In genomic region chr5:42656661-42657035, GRCh38 we compare ENCODE assay signal across 11 cellular contexts.
DNase-seq lines count a peak whose midpoint lies in the region; ATAC-seq, FAIRE-seq and TF ChIP-seq lines count a peak whose summit lies in the region.
"Had no signal": no experiment of that assay in that cellular context is flagged by ENCODE, and none has a peak within 500 bp of the region (broad histone marks: within the 10 kb centered on the region; RNA-seq: fewer than 3 reads in every experiment).

No MANE protein-coding gene starts in this region.

- H3K4me1 Mint-ChIP-seq in MCF 10A (ENCODE audit: insufficient read depth, unreplicated experiment) (peaks cover 15% of the 10 kb centered on the region), astrocyte (ENCODE audit: low read depth, unreplicated experiment) (peaks cover 15% of the 10 kb centered on the region)
- H3K4me1 Mint-ChIP-seq: activated naive CD8-positive, alpha-beta T cell treated with anti-CD3 and anti-CD28 coated beads for 36 hours had no signal

- H3K79me2 ChIP-seq in astrocyte (ENCODE audit: insufficient read depth, low read length): no peaks in the 10 kb centered on the region

- no peak for TF ChIP-seq POLR2A in breast epithelium (IDR thresholded peaks at IDR 0.05)

- peak overlapping the region in 1 of 3 donors; percentile 32 for H3K4me3 ChIP-seq in breast epithelium
- no peak overlapping the region for H3K4me3 ChIP-seq in astrocyte (ENCODE audit: insufficient read depth, low read depth, low read length)
- H3K4me3 ChIP-seq in upper lobe of right lung: peak overlapping the region; percentile 11
- H3K4me3 ChIP-seq: esophagus muscularis mucosa had no signal

- H3K27ac ChIP-seq in breast epithelium: no peak overlapping the region
- no peak overlapping the region for H3K27ac ChIP-seq in astrocyte (ENCODE audit: low read depth, low read length)
- no peak overlapping the region for H3K27ac ChIP-seq in upper lobe of right lung
- H3K27ac ChIP-seq: esophagus muscularis mucosa had no signal

- POLR2A ChIA-PET in MCF 10A (lab: Yijun Ruan, JAX): interaction anchor here (0.6 to 2.6 kb wide), 21 partner anchors 11 to 806 kb away, joined by 3 to 22 read pairs (median 3); partner anchors contain the start of genes FBXO4, GHR, OXCT1 and SELENOP

- no peak overlapping the region for H3K9ac ChIP-seq in astrocyte (ENCODE audit: low read length)

- H3K9me3 ChIP-seq in breast epithelium (no peaks in the 10 kb centered on the region), astrocyte (ENCODE audit: insufficient read depth, low read depth, low read length) (no peaks in the 10 kb centered on the region), upper lobe of right lung (no peaks in the 10 kb centered on the region)
- H3K9me3 ChIP-seq: esophagus muscularis mucosa had no signal

- H3K27me3 Mint-ChIP-seq in MCF 10A (ENCODE audit: insufficient read depth, unreplicated experiment) (no peaks in the 10 kb centered on the region), astrocyte (ENCODE audit: low read depth, unreplicated experiment) (no peaks in the 10 kb centered on the region)

- intact Hi-C loops in MCF 10A (cut with micrococcal nuclease): loop anchor here (1.0 to 5.0 kb wide), 6 partner anchors 144 to 800 kb away; partner anchors contain the start of gene GHR
- intact Hi-C loops in breast epithelium (cut with DNase I; ENCODE audit: low total_unique reads): no loop called here
- intact Hi-C loops in upper lobe of right lung (cut with DNase I): no loop called here

- H3K27me3 ChIP-seq in breast epithelium (no peaks in the 10 kb centered on the region), astrocyte (ENCODE audit: insufficient read depth, low read length) (peaks cover 3% of the 10 kb centered on the region), upper lobe of right lung (no peaks in the 10 kb centered on the region)
- H3K27me3 ChIP-seq: esophagus muscularis mucosa had no signal

- H3K27ac Mint-ChIP-seq in MCF 10A (ENCODE audit: low read depth, unreplicated experiment) (peak overlapping the region; percentile 25), astrocyte (ENCODE audit: unreplicated experiment) (no peak overlapping the region)
- H3K27ac Mint-ChIP-seq: activated naive CD8-positive, alpha-beta T cell treated with anti-CD3 and anti-CD28 coated beads for 36 hours had no signal

- CTCF ChIA-PET in MCF 10A (lab: Yijun Ruan, JAX): interaction anchor here (0.6 to 4.6 kb wide), 37 partner anchors 9 to 801 kb away, joined by 3 to 66 read pairs (median 5); partner anchors contain the start of genes FBXO4 and GHR

- ATAC-seq in upper lobe of right lung (no peak), HG02623 (IDR thresholded peaks at IDR 0.05; ENCODE audit: unreplicated experiment) (no peak)

- peak overlapping the region; percentile 37 for H3K4me2 ChIP-seq in astrocyte (ENCODE audit: low read length)

- H3K4me1 ChIP-seq in breast epithelium: peaks cover 0 to 4% of the 10 kb centered on the region in 2 donors
- peaks cover 5% of the 10 kb centered on the region for H3K4me1 ChIP-seq in astrocyte (ENCODE audit: insufficient read depth, low read length)
- peaks cover 6% of the 10 kb centered on the region for H3K4me1 ChIP-seq in upper lobe of right lung

- H3K9me3 Mint-ChIP-seq in MCF 10A (ENCODE audit: unreplicated experiment) (peaks cover 7% of the 10 kb centered on the region), astrocyte (ENCODE audit: unreplicated experiment) (peaks cover 3% of the 10 kb centered on the region)

- DNase-seq in MCF 10A (ENCODE audit: unreplicated experiment) (peak; percentile 18), breast epithelium (ENCODE audit: low spot score in 2 of 2) (no peak), astrocyte (ENCODE audit: low read depth) (no peak), left kidney (ENCODE audit: low read depth, low spot score) (peak; percentile 11), upper lobe of right lung (no peak), UCSD-AML1 (lab: John Stamatoyannopoulos, UW; ENCODE audit: unreplicated experiment) (no peak), epidermal melanocyte (ENCODE audit: insufficient read length, low spot score) (no peak)
- DNase-seq: activated naive CD8-positive, alpha-beta T cell treated with anti-CD3 and anti-CD28 coated beads for 36 hours; NCI-H2171 treated with DMSO at 0.1 percent for 48 hours had no signal

- BruUV-seq in MCF 10A (replicated peaks; lab: Mats Ljungman, UMichigan): no TSS peak

- H3K36me3 ChIP-seq in breast epithelium (no peaks in the 10 kb centered on the region), astrocyte (ENCODE audit: insufficient read depth, low read length) (no peaks in the 10 kb centered on the region), upper lobe of right lung (no peaks in the 10 kb centered on the region)
- H3K36me3 ChIP-seq: esophagus muscularis mucosa had no signal

- FAIRE-seq in astrocyte (lab: Jason Lieb, UNC): no peak

- H3K4me3 Mint-ChIP-seq in MCF 10A (ENCODE audit: unreplicated experiment) (peak overlapping the region; percentile 66), astrocyte (ENCODE audit: unreplicated experiment) (no peak overlapping the region)
- H3K4me3 Mint-ChIP-seq: activated naive CD8-positive, alpha-beta T cell treated with anti-CD3 and anti-CD28 coated beads for 36 hours had no signal

- no peaks in the 10 kb centered on the region for H3K36me3 Mint-ChIP-seq in MCF 10A (ENCODE audit: insufficient read depth, unreplicated experiment)
- no peaks in the 10 kb centered on the region for H3K36me3 Mint-ChIP-seq in astrocyte (ENCODE audit: low read depth, unreplicated experiment)
- H3K36me3 Mint-ChIP-seq: activated naive CD8-positive, alpha-beta T cell treated with anti-CD3 and anti-CD28 coated beads for 36 hours had no signal

- H2AFZ ChIP-seq in astrocyte (ENCODE audit: low read depth, low read length): no peak overlapping the region

- no peaks in the 10 kb centered on the region for H4K20me1 ChIP-seq in astrocyte (ENCODE audit: insufficient read depth, low read length)

- peak; percentile 16 for TF ChIP-seq CTCF in MCF 10A (IDR thresholded peaks at IDR 0.05; ENCODE audit: unreplicated experiment)
- peak in 1 of 3 donors; percentile 37 for TF ChIP-seq CTCF in breast epithelium (IDR thresholded peaks at IDR 0.05)
- TF ChIP-seq CTCF in astrocyte (IDR thresholded peaks at IDR 0.05; ENCODE audit: insufficient read depth, low read depth, low read length): no peak
- TF ChIP-seq CTCF in upper lobe of right lung (IDR thresholded peaks at IDR 0.05): peak; percentile 28

Comparison
In these comparisons a context has a peak if more than half of its experiments do, and no peak if none do; other contexts are left out.
1. DNase-seq: peak in MCF 10A (single experiment) and left kidney (single experiment); none in breast epithelium (0 of 2), astrocyte (single experiment), upper lobe of right lung (single experiment), UCSD-AML1 (single experiment) and epidermal melanocyte (single experiment).